ENCODE assay signal across 26 cellular contexts in the genomic region with DNA sequence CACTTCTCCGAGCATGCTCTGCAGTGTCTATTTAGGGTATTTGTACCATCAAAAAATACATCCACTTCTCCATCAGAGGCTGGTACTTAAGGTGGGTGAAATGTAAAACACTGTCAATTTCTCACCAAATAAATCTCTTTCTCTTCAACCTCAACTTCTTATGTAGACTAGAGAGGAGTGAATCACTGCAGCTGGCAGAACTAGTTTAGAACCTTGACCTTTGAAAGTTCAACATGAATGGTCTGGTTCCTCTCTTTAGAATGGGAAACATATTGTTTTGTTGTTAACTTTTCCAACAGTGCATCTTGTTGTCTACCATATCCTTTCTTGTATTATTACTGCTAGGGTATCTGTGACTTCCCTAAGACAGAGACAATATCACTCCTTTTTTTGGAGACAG.
"Had no signal": no experiment of that assay in that cellular context is flagged by ENCODE, and none has a peak within 500 bp of the region (broad histone marks: within the 10 kb centered on the region; RNA-seq: fewer than 3 reads in every experiment).

No MANE protein-coding gene starts in this region.

- H3K4me2 ChIP-seq: smooth muscle cell had no signal

- DNase-seq: hypothalamus; immature natural killer cell; kidney; left colon; left lung; midbrain; mucosa of descending colon; naive thymus-derived CD4-positive, alpha-beta T cell; ovary; right lobe of liver; stimulated activated CD4-positive, alpha-beta T cell treated with anti-CD3 and anti-CD28 coated beads, Interleukin-1b, Interleukin-23, amount 100 ng/mL, for 48 hours; stimulated activated CD4-positive, alpha-beta T cell treated with anti-CD3 and anti-CD28 coated beads, Interleukin-2, amount 100 ng/mL, for 48 hours; stimulated activated CD4-positive, alpha-beta T cell treated with anti-CD3 and anti-CD28 coated beads, Interleukin-4, amount 100 ng/mL, for 4 hours; stimulated activated CD8-positive, alpha-beta memory T cell treated with anti-CD3 and anti-CD28 coated beads, Interleukin-4, amount 100 ng/mL, for 48 hours; stimulated activated naive B cell treated with anti-CD40 and anti-IgM and Interleukin-4, amounts not matched to agents 10 μg/mL and 1 μg/mL and 100 μg/mL, for 72 hours; stimulated activated naive CD8-positive, alpha-beta T cell treated with anti-CD3 and anti-CD28 coated beads, Interleukin-15, Interleukin-2, amounts not matched to agents 100 U/mL and 50 U/mL, for 24 hours; stomach; testis; thyroid gland; transverse colon; upper lobe of left lung had no signal

- H3K4me1 ChIP-seq: left lung, right atrium auricular region, right lobe of liver, stomach, testis, thyroid gland, transverse colon, upper lobe of left lung, vagina had no signal

- ATAC-seq: left colon; left lung; mucosa of descending colon; naive thymus-derived CD4-positive, alpha-beta T cell; natural killer cell treated with Interleukin-12 subunit alpha and Interleukin-12 subunit beta and Interleukin-15 and Interleukin-18, amount 100 ng/mL, for 72 hours; stimulated activated naive B cell treated with anti-CD40 and anti-IgM and Interleukin-4, amounts not matched to agents 10 μg/mL and 1 μg/mL and 100 μg/mL, for 72 hours; stimulated activated naive CD8-positive, alpha-beta T cell treated with anti-CD3 and anti-CD28 coated beads, Interleukin-15, Interleukin-2, amounts not matched to agents 100 U/mL and 50 U/mL, for 24 hours had no signal

- H3K36me3 ChIP-seq: left lung, ovary, right atrium auricular region, right lobe of liver, stomach, thyroid gland, transverse colon, upper lobe of left lung, vagina had no signal

- H3K27ac ChIP-seq: left lung, ovary, right atrium auricular region, right lobe of liver, stomach, testis, thyroid gland, transverse colon, upper lobe of left lung, vagina had no signal

- H3K9me3 ChIP-seq: left lung, mucosa of descending colon, ovary, right atrium auricular region, right lobe of liver, stomach, testis, thyroid gland, transverse colon, upper lobe of left lung, vagina had no signal

- H3K27me3 ChIP-seq: left lung, ovary, right atrium auricular region, right lobe of liver, testis, thyroid gland, upper lobe of left lung, vagina had no signal

- H3K4me3 ChIP-seq: left lung, lung, mucosa of descending colon, ovary, right atrium auricular region, right lobe of liver, smooth muscle cell, stomach, testis, thyroid gland, transverse colon, upper lobe of left lung, vagina had no signal
